Comparison of ENCODE assay signal across 23 cellular contexts in genomic region chr4:180809439-180809838, GRCh38.
A peak's percentile ranks its signal among the peaks of the same experiment; 100 is the strongest.
DNase-seq lines count a peak whose midpoint lies in the region; ATAC-seq and TF ChIP-seq lines count a peak whose summit lies in the region.
"Had no signal": no experiment of that assay in that cellular context is flagged by ENCODE, and none has a peak within 500 bp of the region (broad histone marks: within the 10 kb centered on the region; RNA-seq: fewer than 3 reads in every experiment).

No MANE protein-coding gene starts in this region.

- H3K4me3 ChIP-seq in GM06990 (replicated peaks; ENCODE audit: low read depth, low read length): no peak overlapping the region
- H3K4me3 ChIP-seq in fibroblast of villous mesenchyme (ENCODE audit: low read depth, low read length): no peak overlapping the region
- no peak overlapping the region for H3K4me3 ChIP-seq in left lung
- H3K4me3 ChIP-seq: A549, GM23338, Peyer's patch, SJSA1 had no signal

- H3K9me3 ChIP-seq in left lung: no peaks in the 10 kb centered on the region
- H3K9me3 ChIP-seq: A549, Peyer's patch, SJSA1 had no signal

- peak; percentile 5 for DNase-seq in GM06990 (ENCODE audit: extremely low read depth, insufficient read length)
- peak; percentile 31 for DNase-seq in amniotic epithelial cell (ENCODE audit: low read depth)
- DNase-seq in fibroblast of villous mesenchyme (ENCODE audit: low read depth): peak; percentile 12
- no peak for DNase-seq in left lung
- no peak for DNase-seq in cardiac septum (ENCODE audit: low spot score)
- DNase-seq in globus pallidus (ENCODE audit: low spot score): no peak
- DNase-seq: Calu3; CD4-positive, alpha-beta memory T cell; DMS53; KG1; NCI-H1417; NCI-H187 treated with DMSO at 0.1 percent for 48 hours; NCI-H2227 treated with DMSO at 0.1 percent for 48 hours; NCI-H526; Peyer's patch; SW 1271 had no signal

- intact Hi-C loops in left lung (cut with DNase I): no loop called here
- intact Hi-C loops in cardiac septum (cut with DNase I): no loop called here

- no peaks in the 10 kb centered on the region for H3K4me1 ChIP-seq in left lung
- H3K4me1 ChIP-seq: A549, Peyer's patch, SJSA1 had no signal

- TF ChIP-seq CTCF in GM06990 (IDR thresholded peaks at IDR 0.05; ENCODE audit: insufficient read depth, low read length, poor library complexity, severe bottlenecking) (no peak), fibroblast of villous mesenchyme (IDR thresholded peaks at IDR 0.05; ENCODE audit: insufficient read depth, low read depth, low read length) (no peak), left lung (IDR thresholded peaks at IDR 0.05) (no peak)

- ATAC-seq in HG03520 (IDR thresholded peaks at IDR 0.05; ENCODE audit: unreplicated experiment): peak; percentile 71
- no peak for ATAC-seq in left lung
- ATAC-seq in HG03095 (IDR thresholded peaks at IDR 0.05; ENCODE audit: unreplicated experiment): no peak
- ATAC-seq: A549, GM23338, HCT116, HepG2 had no signal

- H3K27ac ChIP-seq in left lung: no peak overlapping the region
- H3K27ac ChIP-seq: A549, Peyer's patch, SJSA1 had no signal

- H3K27me3 ChIP-seq in GM06990 (replicated peaks; ENCODE audit: control insufficient read depth, insufficient read depth, low read length): no peaks in the 10 kb centered on the region
- H3K27me3 ChIP-seq in left lung: no peaks in the 10 kb centered on the region
- H3K27me3 ChIP-seq: Peyer's patch, SJSA1 had no signal

- H3K36me3 ChIP-seq in GM06990 (ENCODE audit: control insufficient read depth, insufficient read depth, low read length): no peaks in the 10 kb centered on the region
- H3K36me3 ChIP-seq in left lung: no peaks in the 10 kb centered on the region
- H3K36me3 ChIP-seq: Peyer's patch, SJSA1 had no signal

Comparison
In these comparisons a context has a peak if more than half of its experiments do, and no peak if none do; other contexts are left out.
1. DNase-seq: peak in GM06990 (single experiment), amniotic epithelial cell (single experiment) and fibroblast of villous mesenchyme (single experiment); none in left lung (0 of 2), cardiac septum (single experiment) and globus pallidus (single experiment).